ENCODE assay signal across 10 cellular contexts in the genomic region with DNA sequence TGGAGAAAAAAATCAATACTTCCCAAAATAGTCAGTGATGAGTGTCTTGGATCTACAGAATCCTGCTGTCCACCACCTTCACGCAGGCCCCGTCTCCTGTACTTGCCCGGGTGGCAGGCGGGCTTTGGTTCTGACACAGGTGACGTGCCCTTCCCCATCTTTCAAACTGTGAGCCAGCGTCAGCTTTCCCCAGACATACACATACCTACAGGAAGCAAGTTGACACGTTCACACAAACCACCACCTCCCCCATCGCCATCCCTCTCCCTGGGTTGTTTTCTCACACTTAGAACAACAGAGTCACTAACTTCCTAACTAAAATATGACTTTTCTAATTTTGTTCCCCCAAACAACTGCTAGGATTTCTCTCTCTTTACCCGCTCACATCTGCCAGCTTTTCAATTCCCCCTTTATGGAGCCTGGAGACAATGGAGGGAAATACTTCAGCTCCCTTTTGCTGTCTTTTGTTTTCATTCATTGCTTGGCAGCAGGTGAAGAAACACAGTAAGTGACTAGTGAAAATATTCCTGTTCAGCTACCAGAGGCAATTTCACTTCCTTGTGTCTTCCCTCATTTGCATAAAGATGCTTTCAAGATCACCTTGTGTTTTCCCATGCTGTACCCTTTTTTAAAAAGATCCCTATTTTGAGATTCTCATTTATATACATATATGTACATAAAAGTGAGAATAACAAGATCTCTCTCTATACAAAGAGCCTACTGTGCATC.
DNase-seq lines count a peak whose midpoint lies in the region; ATAC-seq and TF ChIP-seq lines count a peak whose summit lies in the region.
"Had no signal": no experiment of that assay in that cellular context is flagged by ENCODE, and none has a peak within 500 bp of the region (broad histone marks: within the 10 kb centered on the region; RNA-seq: fewer than 3 reads in every experiment).

No MANE protein-coding gene starts in this region.

- in situ Hi-C loops in G401 (cut with HindIII; ENCODE audit: low sequenced_read_pairs): no loop called here

- peak overlapping the region; percentile 7 for H3K27ac Mint-ChIP-seq in glutamatergic neuron (ENCODE audit: unreplicated experiment)

- H3K36me3 Mint-ChIP-seq in glutamatergic neuron (ENCODE audit: unreplicated experiment): no peaks in the 10 kb centered on the region

- H3K4me3 ChIP-seq in WERI-Rb-1 (ENCODE audit: low read depth, low read length): no peak overlapping the region

- H3K27me3 ChIP-seq in WERI-Rb-1 (ENCODE audit: insufficient read depth, low read depth, severe bottlenecking): peaks cover 8% of the 10 kb centered on the region

- peaks cover 5% of the 10 kb centered on the region for H3K27me3 Mint-ChIP-seq in glutamatergic neuron (ENCODE audit: unreplicated experiment)

- H3K4me3 Mint-ChIP-seq in glutamatergic neuron (ENCODE audit: unreplicated experiment): peak overlapping the region; percentile 30

- H3K4me1 Mint-ChIP-seq in glutamatergic neuron (ENCODE audit: low read depth, unreplicated experiment): peaks cover 28% of the 10 kb centered on the region

- no peaks in the 10 kb centered on the region for H3K36me3 ChIP-seq in WERI-Rb-1

- ATAC-seq in GM19043 (IDR thresholded peaks at IDR 0.05; ENCODE audit: low read depth, unreplicated experiment) (peak; percentile 58), GM21717 (IDR thresholded peaks at IDR 0.05; ENCODE audit: unreplicated experiment) (peak; percentile 48), HG03558 (IDR thresholded peaks at IDR 0.05; ENCODE audit: extremely low read depth, unreplicated experiment) (peak; percentile 47)

- H3K9me3 Mint-ChIP-seq in glutamatergic neuron (ENCODE audit: unreplicated experiment): peaks cover 11% of the 10 kb centered on the region

- peaks cover 3% of the 10 kb centered on the region for H3K9me3 ChIP-seq in WERI-Rb-1 (ENCODE audit: severe bottlenecking)

- DNase-seq in glutamatergic neuron (no peak), WERI-Rb-1 (no peak), G401 (ENCODE audit: low spot score) (no peak), NCI-H2171 (lab: John Stamatoyannopoulos, UW) (no peak), GF-D8 (lab: John Stamatoyannopoulos, UW) (no peak)
- DNase-seq: NCI-H226, SW 1271 had no signal

- TF ChIP-seq CTCF in glutamatergic neuron (IDR thresholded peaks at IDR 0.05; ENCODE audit: partially characterized antibody, unreplicated experiment): no peak
- TF ChIP-seq CTCF in WERI-Rb-1 (IDR thresholded peaks at IDR 0.05; ENCODE audit: low read depth, low read length): no peak

- no peak overlapping the region for H3K27ac ChIP-seq in WERI-Rb-1
